In the genomic region with DNA sequence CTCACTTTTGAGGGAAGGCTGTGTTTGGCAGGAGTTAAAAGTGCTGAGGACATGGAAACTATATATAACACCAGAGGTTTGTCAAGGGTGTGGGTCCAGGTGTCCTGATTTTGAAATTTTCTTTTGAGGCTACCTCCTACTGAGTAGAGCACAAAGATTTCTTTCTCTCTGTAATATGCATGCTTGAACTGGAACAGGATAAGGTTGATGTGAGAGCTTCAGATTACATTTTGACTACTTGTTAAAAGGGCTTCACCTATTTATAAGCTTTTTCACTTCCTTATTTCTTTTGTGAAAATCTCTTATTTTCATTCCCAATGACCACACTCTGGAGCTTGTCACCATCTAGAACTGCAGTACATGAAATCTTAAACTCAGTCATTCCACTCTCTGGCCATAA, we compare ENCODE assay signal across 14 cellular contexts. TPM values are rescaled to one million over a fixed set of nuclear protein-coding genes. Genes with fewer than 3 reads are reported as not detected.
DNase-seq lines count a peak whose midpoint lies in the region; ATAC-seq and TF ChIP-seq lines count a peak whose summit lies in the region.
"Had no signal": no experiment of that assay in that cellular context is flagged by ENCODE, and none has a peak within 500 bp of the region (broad histone marks: within the 10 kb centered on the region; RNA-seq: fewer than 3 reads in every experiment).

No MANE protein-coding gene starts in this region.

- no peaks in the 10 kb centered on the region for H3K79me2 ChIP-seq in OCI-LY3 (ENCODE audit: low read length)
- H3K79me2 ChIP-seq: hepatocyte had no signal

- peak overlapping the region; percentile 57 for H3K4me2 ChIP-seq in OCI-LY3 (ENCODE audit: low read length)
- H3K4me2 ChIP-seq: hepatocyte had no signal

- no peak for DNase-seq in amygdala (lab: John Stamatoyannopoulos, UW)
- DNase-seq in superior temporal gyrus (ENCODE audit: extremely low spot score), result no peak
- no peak for DNase-seq in activated naive CD4-positive, alpha-beta T cell (lab: John Stamatoyannopoulos, UW)
- DNase-seq in Right ventricle myocardium superior, result no peak
- DNase-seq: Caco-2, IMR-90, NCI-H510A treated with DMSO at 0.1 percent for 48 hours, retina, SW 1271 had no signal

- peak overlapping the region; percentile 11; the same call in 1 of the 2 replicates for H3K4me3 ChIP-seq in OCI-LY3 (ENCODE audit: low read length)
- H3K4me3 ChIP-seq: hepatocyte had no signal

- no peak overlapping the region for H3K9ac ChIP-seq in OCI-LY3 (ENCODE audit: low read length)

- ATAC-seq in GM18867 (IDR thresholded peaks at IDR 0.05; ENCODE audit: unreplicated experiment), result peak; percentile 84
- ATAC-seq in GM21526 (IDR thresholded peaks at IDR 0.05; ENCODE audit: low FRiP score, unreplicated experiment), result peak; percentile 90
- peak; percentile 81 for ATAC-seq in HG03064 (IDR thresholded peaks at IDR 0.05; ENCODE audit: low read depth, unreplicated experiment)
- no peak for ATAC-seq in Right ventricle myocardium superior (ENCODE audit: poor library complexity)

- no peak for TF ChIP-seq CTCF in OCI-LY3 (IDR thresholded peaks at IDR 0.05; ENCODE audit: low read depth, low read length)

- no peaks in the 10 kb centered on the region for H4K20me1 ChIP-seq in OCI-LY3 (ENCODE audit: insufficient read depth, low read length)

- H3K36me3 ChIP-seq in OCI-LY3 (replicated peaks; ENCODE audit: low read depth, low read length), result no peaks in the 10 kb centered on the region

- no peak overlapping the region for H2AFZ ChIP-seq in OCI-LY3 (ENCODE audit: low read depth, low read length)
- H2AFZ ChIP-seq: hepatocyte had no signal

- H3K27me3 ChIP-seq in OCI-LY3 (ENCODE audit: low read depth, low read length), result no peaks in the 10 kb centered on the region
- H3K27me3 ChIP-seq: hepatocyte had no signal

- H3K9me3 ChIP-seq in OCI-LY3 (ENCODE audit: insufficient read depth, low read length), result no peaks in the 10 kb centered on the region
- H3K9me3 ChIP-seq: Caco-2 had no signal

- H3K27ac ChIP-seq in OCI-LY3 (ENCODE audit: low read length), result peak overlapping the region; percentile 33
- H3K27ac ChIP-seq: hepatocyte had no signal

- intact Hi-C loops in Right ventricle myocardium superior (cut with DNase I), result no loop called here

- H3K4me1 ChIP-seq in OCI-LY3 (ENCODE audit: low read length), result peaks cover 33% of the 10 kb centered on the region
- H3K4me1 ChIP-seq: Caco-2 had no signal

RNA-seq across cellular contexts. Expression of gene PLA2G4A, which starts 59.8 kb away (rescaled TPM):
- total RNA-seq in Right ventricle myocardium superior, result 2.1 TPM
